ENCODE assay signal across 23 cellular contexts in the genomic region with DNA sequence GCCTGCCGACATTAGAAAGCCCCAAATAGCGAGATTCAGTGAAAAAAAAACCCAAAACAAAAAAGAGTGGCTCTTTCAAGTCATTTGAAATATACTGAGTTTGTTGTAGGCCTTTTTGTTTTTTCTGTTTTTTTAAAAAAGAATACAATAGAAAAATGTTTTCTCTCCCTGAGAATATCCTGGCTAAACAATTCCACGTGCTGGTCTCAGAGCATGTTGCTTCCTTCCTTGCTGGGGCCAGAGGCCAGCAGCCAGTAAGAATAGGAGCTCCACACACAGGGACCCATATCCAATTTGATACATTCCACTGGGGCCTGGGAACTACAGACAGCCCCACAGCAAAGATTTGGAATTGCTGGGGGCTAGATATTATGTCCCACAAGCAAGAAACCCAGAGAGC.
DNase-seq lines count a peak whose midpoint lies in the region; ATAC-seq, FAIRE-seq and TF ChIP-seq lines count a peak whose summit lies in the region.
"Had no signal": no experiment of that assay in that cellular context is flagged by ENCODE, and none has a peak within 500 bp of the region (broad histone marks: within the 10 kb centered on the region; RNA-seq: fewer than 3 reads in every experiment).

No MANE protein-coding gene starts in this region.

- H3K79me1 ChIP-seq in H1 (ENCODE audit: low read depth, low read length): no peaks in the 10 kb centered on the region; the same call in none of the 2 replicates

- FAIRE-seq in H1 (lab: Jason Lieb, UNC) (no peak), D721Med (lab: Jason Lieb, UNC) (no peak)
- FAIRE-seq: A204.1, GM12891, RCC 7860 had no signal

- no peak overlapping the region for H3K56ac ChIP-seq in H1 (replicated peaks; ENCODE audit: insufficient read length, low read depth, low read length)

- H3K4ac ChIP-seq in H1 (replicated peaks; ENCODE audit: insufficient read length, low read depth, low read length): no peak overlapping the region

- peak overlapping the region in 9 of 11 experiments; percentile 63 to 95 (median 84); a peak in 16 of 22 replicates for H3K4me2 ChIP-seq in BLaER1 treated with 17β-estradiol and CSF1 and Interleukin-3, amounts not matched to agents 10 nM and 100 nM
- H3K4me2 ChIP-seq in H1 (ENCODE audit: insufficient read depth in 1 of 2, low read depth in 2 of 2, low read length in 2 of 2): no peak overlapping the region

- H2AFZ ChIP-seq in H1 (ENCODE audit: low read length): no peak overlapping the region
- H2AFZ ChIP-seq: GM23248 had no signal

- peak overlapping the region in 2 of 11 experiments; percentile 65 to 66; a peak in 1 of 22 replicates for H3K9ac ChIP-seq in BLaER1 treated with 17β-estradiol and CSF1 and Interleukin-3, amounts not matched to agents 10 nM and 100 nM
- no peak overlapping the region for H3K9ac ChIP-seq in H1 (replicated peaks in 1 of 4; ENCODE audit: extremely low read depth in 1 of 4, low read depth in 3 of 4, low read length in 3 of 4)
- H3K9ac ChIP-seq: GM23248 had no signal

- ATAC-seq in stimulated activated memory B cell treated with anti-CD40 and anti-IgM and Interleukin-4, amounts not matched to agents 10 μg/mL and 1 μg/mL and 100 μg/mL, for 72 hours: no peak
- ATAC-seq in HG02642 (IDR thresholded peaks at IDR 0.05; ENCODE audit: poor library complexity, unreplicated experiment): no peak
- no peak for ATAC-seq in GM21367 (IDR thresholded peaks at IDR 0.05; ENCODE audit: unreplicated experiment)
- ATAC-seq: Right ventricle myocardium inferior had no signal

- H3K9me3 Mint-ChIP-seq in stimulated activated memory B cell treated with anti-CD40 and anti-IgM and Interleukin-4, amounts not matched to agents 10 μg/mL and 1 μg/mL and 100 μg/mL, for 72 hours: no peaks in the 10 kb centered on the region
- H3K9me3 Mint-ChIP-seq: CD4-positive, CD25-positive, alpha-beta regulatory T cell; IgD-negative memory B cell had no signal

- peak overlapping the region; percentile 95; the same call in 1 of the 2 replicates for H2BK20ac ChIP-seq in H1 (ENCODE audit: low read length)

- peaks cover 0 to 13% (median 7%) of the 10 kb centered on the region in 11 experiments; a peak in 5 of 22 replicates for H3K9me3 ChIP-seq in BLaER1 treated with 17β-estradiol and CSF1 and Interleukin-3, amounts not matched to agents 10 nM and 100 nM (replicated peaks in 1 of 11)
- no peaks in the 10 kb centered on the region for H3K9me3 ChIP-seq in H1 (ENCODE audit: insufficient read depth in 2 of 2, low read depth in 1 of 2, low read length in 1 of 2)

- H4K5ac ChIP-seq in H1 (ENCODE audit: insufficient read length, low read depth, low read length): no peak overlapping the region

- H3K14ac ChIP-seq in H1 (ENCODE audit: insufficient read length): no peak overlapping the region

- peak overlapping the region in 3 of 11 experiments; percentile 65 to 78 (median 78); a peak in 3 of 22 replicates for H3K27ac ChIP-seq in BLaER1 treated with 17β-estradiol and CSF1 and Interleukin-3, amounts not matched to agents 10 nM and 100 nM
- H3K27ac ChIP-seq in RWPE1 (peak overlapping the region; percentile 91), H1 (ENCODE audit: low read depth, low read length) (no peak overlapping the region)
- H3K27ac ChIP-seq: GM23248 had no signal

- no peak for TF ChIP-seq RAD21 in H1 (IDR thresholded peaks at IDR 0.05 in 1 of 2, conservative IDR thresholded peaks at IDR 0.05 in 1 of 2; ENCODE audit: low read depth in 2 of 2, low read length in 2 of 2)

- no peak overlapping the region for H4K8ac ChIP-seq in H1 (ENCODE audit: extremely low read depth, insufficient read depth, low read length)

- H3K4me3 ChIP-seq in BLaER1 treated with 17β-estradiol and CSF1 and Interleukin-3, amounts not matched to agents 10 nM and 100 nM: no peak overlapping the region
- H3K4me3 ChIP-seq in H1 (ENCODE audit: extremely low read depth in 1 of 4, insufficient read depth in 2 of 4, low read depth in 3 of 4, low read length in 4 of 4): no peak overlapping the region
- H3K4me3 ChIP-seq: GM23248 had no signal

- TF ChIP-seq EP300 in H1 (IDR thresholded peaks at IDR 0.05; ENCODE audit: borderline replicate concordance in 1 of 2, low read depth in 2 of 2, low read length in 2 of 2): no peak

- no peak overlapping the region for H3K18ac ChIP-seq in H1 (ENCODE audit: extremely low read depth, low read length)

- H4K20me1 ChIP-seq in BLaER1 treated with 17β-estradiol and CSF1 and Interleukin-3, amounts not matched to agents 10 nM and 100 nM: no peaks in the 10 kb centered on the region
- no peaks in the 10 kb centered on the region for H4K20me1 ChIP-seq in H1 (replicated peaks in 1 of 2; ENCODE audit: control insufficient read depth in 1 of 2, insufficient read depth in 2 of 2, low read length in 2 of 2)

- H3K27ac Mint-ChIP-seq in stimulated activated memory B cell treated with anti-CD40 and anti-IgM and Interleukin-4, amounts not matched to agents 10 μg/mL and 1 μg/mL and 100 μg/mL, for 72 hours: peak overlapping the region; percentile 52
- H3K27ac Mint-ChIP-seq: B cell; CD4-positive, CD25-positive, alpha-beta regulatory T cell had no signal

- DNase-seq in RWPE1 (ENCODE audit: low spot score): no peak
- DNase-seq in H1 (ENCODE audit: low read depth in 1 of 2, low spot score in 2 of 2): no peak
- no peak for DNase-seq in D721Med (ENCODE audit: insufficient read length, low spot score)
- DNase-seq: CD4-positive, CD25-positive, alpha-beta regulatory T cell; COR-L47; GM23248; HCEC 1CT; NCI-H1105; NCI-H146; NCI-H2029; NCI-H2227 treated with DMSO at 0.1 percent for 48 hours; NCI-H510A; NCI-H774 had no signal

- H3K4me1 Mint-ChIP-seq in stimulated activated memory B cell treated with anti-CD40 and anti-IgM and Interleukin-4, amounts not matched to agents 10 μg/mL and 1 μg/mL and 100 μg/mL, for 72 hours: peaks cover 53% of the 10 kb centered on the region
- H3K4me1 Mint-ChIP-seq: CD4-positive, CD25-positive, alpha-beta regulatory T cell had no signal

- CTCF ChIA-PET in RWPE1 (lab: Yijun Ruan, JAX) (interaction anchor here (0.6 kb wide), 1 partner anchor 807 kb away, joined by 3 read pairs; no protein-coding TSS in a partner anchor), H1 (lab: Charles Lee; ENCODE audit: partially characterized antibody) (interaction anchor here (1.2 to 1.5 kb wide), 2 partner anchors 31 to 131 kb away, joined by 3 to 6 read pairs; no protein-coding TSS in a partner anchor)

- no peak overlapping the region for H3K23ac ChIP-seq in H1 (ENCODE audit: insufficient read length)

- no peak overlapping the region for H2BK15ac ChIP-seq in H1 (ENCODE audit: low read length)

- TF ChIP-seq CTCF in RWPE1 (conservative IDR thresholded peaks at IDR 0.05; ENCODE audit: low read depth) (no peak), H1 (IDR thresholded peaks at IDR 0.05; ENCODE audit: control extremely low read depth in 1 of 3, insufficient read depth in 1 of 3, low read depth in 1 of 3, low read length in 3 of 3) (no peak), D721Med (IDR thresholded peaks at IDR 0.05; ENCODE audit: insufficient read depth, missing control alignments) (no peak)

- no peaks in the 10 kb centered on the region for H3K36me3 ChIP-seq in BLaER1 treated with 17β-estradiol and CSF1 and Interleukin-3, amounts not matched to agents 10 nM and 100 nM
- H3K36me3 ChIP-seq in H1 (ENCODE audit: control insufficient read depth in 2 of 4, insufficient read depth in 4 of 4, low read length in 3 of 4): no peaks in the 10 kb centered on the region

- 0 out of 2 replicates have a peak overlapping the region, but pooled peaks have one; percentile 68 for H2BK12ac ChIP-seq in H1 (ENCODE audit: low read depth, low read length)

- WGBS in H1 (ENCODE audit: extremely low coverage in 1 of 2, insufficient coverage in 1 of 2, insufficient read length in 1 of 2, insufficient replicate concordance in 2 of 2, low coverage in 1 of 2, low lambda C conversion rate in 2 of 2, missing lambda C conversion rate in 1 of 2), 2 experiments: 97% methylated on average over 3 of the region's 3 CpGs; no CpG with 5 or more reads in 1 of the 2 experiments

- no peak overlapping the region for H2AK5ac ChIP-seq in H1 (ENCODE audit: low read depth, low read length)

- no peaks in the 10 kb centered on the region for H3K23me2 ChIP-seq in H1 (ENCODE audit: low read depth, low read length)

- no peak for TF ChIP-seq POLR2A in H1 (IDR thresholded peaks at IDR 0.05; ENCODE audit: control extremely low read depth in 1 of 2, low read depth in 2 of 2, low read length in 2 of 2)

- POLR2A ChIA-PET in RWPE1 (lab: Yijun Ruan, JAX; ENCODE audit: low non-redundant PET): no interaction called here
- POLR2A ChIA-PET in H1 (lab: Charles Lee; ENCODE audit: partially characterized antibody): no interaction called here

- no peaks in the 10 kb centered on the region for H3K79me2 ChIP-seq in H1 (ENCODE audit: control insufficient read depth in 1 of 2, insufficient read depth in 2 of 2, low read length in 2 of 2)

- no peak overlapping the region for H3K4me3 Mint-ChIP-seq in stimulated activated memory B cell treated with anti-CD40 and anti-IgM and Interleukin-4, amounts not matched to agents 10 μg/mL and 1 μg/mL and 100 μg/mL, for 72 hours
- H3K4me3 Mint-ChIP-seq: B cell; CD4-positive, CD25-positive, alpha-beta regulatory T cell; IgD-negative memory B cell had no signal

- H2BK5ac ChIP-seq in H1 (ENCODE audit: low read depth, low read length): no peak overlapping the region

- no peaks in the 10 kb centered on the region for H3K27me3 ChIP-seq in BLaER1 treated with 17β-estradiol and CSF1 and Interleukin-3, amounts not matched to agents 10 nM and 100 nM
- H3K27me3 ChIP-seq in H1 (replicated peaks in 1 of 4; ENCODE audit: control insufficient read depth in 3 of 4, extremely low read depth in 1 of 4, insufficient read depth in 3 of 4, low read length in 3 of 4): no peaks in the 10 kb centered on the region

- H3K36me3 Mint-ChIP-seq in stimulated activated memory B cell treated with anti-CD40 and anti-IgM and Interleukin-4, amounts not matched to agents 10 μg/mL and 1 μg/mL and 100 μg/mL, for 72 hours: no peaks in the 10 kb centered on the region
- H3K36me3 Mint-ChIP-seq: CD4-positive, CD25-positive, alpha-beta regulatory T cell; IgD-negative memory B cell had no signal

- peaks cover 6% of the 10 kb centered on the region for H3K27me3 Mint-ChIP-seq in stimulated activated memory B cell treated with anti-CD40 and anti-IgM and Interleukin-4, amounts not matched to agents 10 μg/mL and 1 μg/mL and 100 μg/mL, for 72 hours
- H3K27me3 Mint-ChIP-seq: B cell; CD4-positive, CD25-positive, alpha-beta regulatory T cell; IgD-negative memory B cell had no signal

- H3K4me1 ChIP-seq in BLaER1 treated with 17β-estradiol and CSF1 and Interleukin-3, amounts not matched to agents 10 nM and 100 nM: peaks cover 40 to 83% (median 61%) of the 10 kb centered on the region in 10 experiments
- H3K4me1 ChIP-seq in H1 (replicated peaks in 1 of 4; ENCODE audit: control insufficient read depth in 3 of 4, insufficient read depth in 4 of 4, low read length in 3 of 4): peaks cover 0 to 4% (median 1%) of the 10 kb centered on the region in 4 experiments; a peak in 2 of 7 replicates

- no peak overlapping the region for H2BK120ac ChIP-seq in H1 (replicated peaks; ENCODE audit: low read depth, low read length)

- H4K91ac ChIP-seq in H1 (replicated peaks; ENCODE audit: insufficient read length, low read length): no peak overlapping the region

TF ChIP-seq in H1, 55 proteins besides CTCF, POLR2A, EP300 and RAD21 (continues in another document):
- TF ChIP-seq RNF2 (IDR thresholded peaks at IDR 0.05; ENCODE audit: borderline replicate concordance, low read depth, low read length, missing control alignments, poor library complexity, severe bottlenecking) (no peak), POU5F1 (IDR thresholded peaks at IDR 0.05; ENCODE audit: low read depth, low read length) (no peak)

Comparison
In these comparisons a context has a peak if more than half of its experiments do, and no peak if none do; other contexts are left out.
1. H3K4me2 ChIP-seq: peak in BLaER1 treated with 17β-estradiol and CSF1 and Interleukin-3, amounts not matched to agents 10 nM and 100 nM (9 of 11); none in H1 (0 of 2).